ENCODE assay signal across 9 cellular contexts in genomic region chr10:74900297-74900696, GRCh38.
A peak's percentile ranks its signal among the peaks of the same experiment; 100 is the strongest.
DNase-seq lines count a peak whose midpoint lies in the region; ATAC-seq, FAIRE-seq and TF ChIP-seq lines count a peak whose summit lies in the region.
"Had no signal": no experiment of that assay in that cellular context is flagged by ENCODE, and none has a peak within 500 bp of the region (broad histone marks: within the 10 kb centered on the region; RNA-seq: fewer than 3 reads in every experiment).

No MANE protein-coding gene starts in this region.

- no peak overlapping the region for H3K4ac ChIP-seq in mesendoderm (ENCODE audit: low read depth, low read length)

- H3K79me2 ChIP-seq in HepG2 (ENCODE audit: insufficient read depth, low read length) (peaks cover 6% of the 10 kb centered on the region), mesendoderm (ENCODE audit: control insufficient read depth, insufficient read depth, low read length) (peaks cover 5% of the 10 kb centered on the region)

- H3K4me3 ChIP-seq in right lobe of liver (no peak overlapping the region), HepG2 (replicated peaks in 1 of 3; ENCODE audit: insufficient read depth in 1 of 3, low read depth in 2 of 3, low read length in 3 of 3) (no peak overlapping the region), mesendoderm (ENCODE audit: low read length) (no peak overlapping the region)

- TF ChIP-seq EP300 in HepG2 (IDR thresholded peaks at IDR 0.05; ENCODE audit: low read depth in 2 of 2, low read length in 2 of 2) (no peak), HepG2 (CRISPR knock-in tag; IDR thresholded peaks at IDR 0.05; ENCODE audit: borderline replicate concordance) (no peak)

- no peak for TF ChIP-seq CTCF in right lobe of liver (IDR thresholded peaks at IDR 0.05)
- TF ChIP-seq CTCF in HepG2 (CRISPR knock-in tag; IDR thresholded peaks at IDR 0.05), result no peak

- no peak overlapping the region for H2AK5ac ChIP-seq in mesendoderm (ENCODE audit: low read length)

- peaks cover 0 to 9% (median 0%) of the 10 kb centered on the region in 4 donors for H3K4me1 ChIP-seq in right lobe of liver
- H3K4me1 ChIP-seq in HepG2 (ENCODE audit: insufficient read depth, low read length), result peaks cover 15% of the 10 kb centered on the region
- H3K4me1 ChIP-seq in mesendoderm (ENCODE audit: control insufficient read depth, low read depth, low read length), result no peaks in the 10 kb centered on the region

- FAIRE-seq in HepG2 (lab: Jason Lieb, UNC), result no peak

- H3K36me3 ChIP-seq in right lobe of liver, result no peaks in the 10 kb centered on the region
- no peaks in the 10 kb centered on the region for H3K36me3 ChIP-seq in HepG2 (replicated peaks in 1 of 2; ENCODE audit: control insufficient read depth in 1 of 2, insufficient read depth in 2 of 2, low read length in 2 of 2)
- no peaks in the 10 kb centered on the region for H3K36me3 ChIP-seq in mesendoderm (ENCODE audit: control insufficient read depth, insufficient read depth, low read length)

- no peak overlapping the region for H4K8ac ChIP-seq in mesendoderm (ENCODE audit: low read depth, low read length)

- WGBS in right lobe of liver (ENCODE audit: insufficient coverage, low coverage, low lambda C conversion rate, missing lambda C conversion rate), result 82% methylated on average over 5 of the region's 5 CpGs
- WGBS in HepG2 (ENCODE audit: low lambda C conversion rate), result 95% methylated on average over 5 of the region's 5 CpGs
- WGBS in mesendoderm (ENCODE audit: extremely low coverage, insufficient coverage, low lambda C conversion rate), result no CpG with 5 or more reads among the region's 5 CpGs

- H2BK120ac ChIP-seq in mesendoderm (ENCODE audit: low read depth, low read length), result no peak overlapping the region

- H3K79me1 ChIP-seq in mesendoderm (ENCODE audit: low read length), result peaks cover 5% of the 10 kb centered on the region

- H2BK5ac ChIP-seq in mesendoderm (ENCODE audit: low read length), result no peak overlapping the region

- no peak overlapping the region for H2AFZ ChIP-seq in HepG2 (ENCODE audit: low read length)

- TF ChIP-seq RAD21 in HepG2 (CRISPR knock-in tag; IDR thresholded peaks at IDR 0.05), result no peak

- H3K4me2 ChIP-seq in HepG2 (ENCODE audit: low read depth, low read length), result no peak overlapping the region
- no peak overlapping the region for H3K4me2 ChIP-seq in mesendoderm (ENCODE audit: low read length)

- H3K56ac ChIP-seq in mesendoderm (ENCODE audit: low read length), result no peak overlapping the region

- POLR2A ChIA-PET in HepG2 (lab: Yijun Ruan, JAX), result no interaction called here

- no peak overlapping the region for H3K27ac ChIP-seq in right lobe of liver
- H3K27ac ChIP-seq in HepG2 (ENCODE audit: extremely low read length, insufficient read depth, low read length), result no peak overlapping the region
- no peak overlapping the region for H3K27ac ChIP-seq in mesendoderm (ENCODE audit: low read depth, low read length)

- H3K18ac ChIP-seq in mesendoderm (ENCODE audit: low read length), result no peak overlapping the region

- ATAC-seq in right lobe of liver (peak in 3 of 4 donors; percentile 19 to 23 (median 19)), HepG2 (no peak), HG02885 (IDR thresholded peaks at IDR 0.05; ENCODE audit: poor library complexity, unreplicated experiment) (peak; percentile 65), Right ventricle myocardium inferior (no peak)
- ATAC-seq in activated CD4-positive, CD25-positive, alpha-beta regulatory T cell treated with anti-CD3 and anti-CD28 coated beads, Interleukin-2, amount 50 U/mL, for 24 hours, result peak; percentile 61 to 73

- no peaks in the 10 kb centered on the region for H4K20me1 ChIP-seq in HepG2 (ENCODE audit: insufficient read depth, low read length)

- CTCF ChIA-PET in HepG2 (lab: Yijun Ruan, JAX; ENCODE audit: low intra/inter-chr PET ratio, low total read pairs), result no interaction called here

- H4K5ac ChIP-seq in mesendoderm (ENCODE audit: low read length), result no peak overlapping the region

- intact Hi-C loops in right lobe of liver (cut with DNase I) (no loop called here), HepG2 (cut with micrococcal nuclease; ENCODE audit: unreplicated experiment) (no loop called here), Right ventricle myocardium inferior (cut with DNase I) (no loop called here)

- BruUV-seq in HepG2 (replicated peaks; lab: Mats Ljungman, UMichigan), result no TSS peak

- H3K9me3 ChIP-seq in right lobe of liver (no peaks in the 10 kb centered on the region), HepG2 (ENCODE audit: low read length) (no peaks in the 10 kb centered on the region)

- H3K27me3 ChIP-seq in right lobe of liver (no peaks in the 10 kb centered on the region), HepG2 (ENCODE audit: control insufficient read depth in 1 of 2, insufficient read depth in 2 of 2, low read length in 2 of 2) (no peaks in the 10 kb centered on the region), mesendoderm (ENCODE audit: insufficient read depth, low read length, poor library complexity) (no peaks in the 10 kb centered on the region)

- no peak overlapping the region for H3K23ac ChIP-seq in mesendoderm (ENCODE audit: low read length)

- in situ Hi-C loops in HepG2 (cut with HindIII; ENCODE audit: extremely low pct_ligation_motif_present, low pct_unique_long_range_greater_than_20kb), result no loop called here

- TF ChIP-seq POLR2A in right lobe of liver (IDR thresholded peaks at IDR 0.05) (no peak), HepG2 (IDR thresholded peaks at IDR 0.05; ENCODE audit: insufficient read depth in 1 of 2, low read depth in 2 of 2, low read length in 2 of 2) (no peak)

- no peak overlapping the region for H2BK15ac ChIP-seq in mesendoderm (replicated peaks; ENCODE audit: low read depth)

- no peak overlapping the region for H3K9ac ChIP-seq in HepG2 (ENCODE audit: insufficient read depth, low read depth, low read length)
- H3K9ac ChIP-seq in mesendoderm (ENCODE audit: low read length), result no peak overlapping the region

- DNase-seq in right lobe of liver (no peak), HepG2 (ENCODE audit: low spot score) (no peak), EL (no peak), Right ventricle myocardium inferior (ENCODE audit: missing footprints) (no peak), mesendoderm (no peak)
- DNase-seq in activated effector memory CD4-positive, alpha-beta T cell treated with Interleukin-2 at 50 U/mL for 16 hours, result no peak
- DNase-seq: SHP77 had no signal

TF ChIP-seq in HepG2, 621 proteins besides CTCF, POLR2A, EP300 and RAD21:
- no peak for TF ChIP-seq ZNF772 (CRISPR knock-in tag; IDR thresholded peaks at IDR 0.05)
- no peak for TF ChIP-seq HMG20B (CRISPR knock-in tag; conservative IDR thresholded peaks at IDR 0.05)
- no peak for TF ChIP-seq ZNF496 (CRISPR knock-in tag; IDR thresholded peaks at IDR 0.05; ENCODE audit: insufficient replicate concordance)
- no peak for TF ChIP-seq DPF2 (CRISPR knock-in tag; IDR thresholded peaks at IDR 0.05; ENCODE audit: borderline replicate concordance, low read depth)
- TF ChIP-seq ZNF138 (CRISPR knock-in tag; IDR thresholded peaks at IDR 0.05; ENCODE audit: low read depth), result no peak
- no peak for TF ChIP-seq MTF1 (CRISPR knock-in tag; IDR thresholded peaks at IDR 0.05)
- TF ChIP-seq BHLHE40 (IDR thresholded peaks at IDR 0.05; ENCODE audit: low read length), result no peak
- TF ChIP-seq SYNCRIP (IDR thresholded peaks at IDR 0.05; ENCODE audit: insufficient read depth, low read depth, low read length), result no peak
- no peak for TF ChIP-seq ZSCAN29 (CRISPR knock-in tag; conservative IDR thresholded peaks at IDR 0.05)
- TF ChIP-seq BCL3 (CRISPR knock-in tag; IDR thresholded peaks at IDR 0.05), result no peak
- TF ChIP-seq HMGXB4 (CRISPR knock-in tag; IDR thresholded peaks at IDR 0.05; ENCODE audit: borderline replicate concordance in 1 of 2, low read depth in 1 of 2), result no peak
- no peak for TF ChIP-seq HNRNPLL (IDR thresholded peaks at IDR 0.05; ENCODE audit: low read depth, low read length, poor library complexity, severe bottlenecking)
- TF ChIP-seq TBX2 (CRISPR knock-in tag; IDR thresholded peaks at IDR 0.05; ENCODE audit: borderline replicate concordance), result no peak
- TF ChIP-seq KDM6A (CRISPR knock-in tag; IDR thresholded peaks at IDR 0.05; ENCODE audit: low read depth), result no peak
- no peak for TF ChIP-seq ZNF33B (CRISPR knock-in tag; IDR thresholded peaks at IDR 0.05)
- TF ChIP-seq FOXA3 (CRISPR knock-in tag; IDR thresholded peaks at IDR 0.05), result no peak
- no peak for TF ChIP-seq ZNF776 (CRISPR knock-in tag; IDR thresholded peaks at IDR 0.05)

Comparison
In these comparisons a context has a peak if more than half of its experiments do, and no peak if none do; other contexts are left out.
1. ATAC-seq: peak in right lobe of liver (3 of 4), HG02885 (single experiment) and activated CD4-positive, CD25-positive, alpha-beta regulatory T cell treated with anti-CD3 and anti-CD28 coated beads, Interleukin-2, amount 50 U/mL, for 24 hours (2 of 2); none in HepG2 (single experiment) and Right ventricle myocardium inferior (single experiment).